In genomic region chr10:103333934-103334520, GRCh38 we compare ENCODE assay signal across 8 cellular contexts. TPM values are rescaled to one million over a fixed set of nuclear protein-coding genes. Genes with fewer than 3 reads are reported as not detected.
DNase-seq lines count a peak whose midpoint lies in the region; ATAC-seq and TF ChIP-seq lines count a peak whose summit lies in the region.

No MANE protein-coding gene starts in this region.

- H3K27ac Mint-ChIP-seq in stimulated activated memory B cell treated with anti-CD40 and anti-IgM and Interleukin-4, amounts not matched to agents 10 μg/mL and 1 μg/mL and 100 μg/mL, for 72 hours, result no peak overlapping the region

- H3K36me3 ChIP-seq in heart right ventricle (peaks cover 0 to 89% (median 10%) of the 10 kb centered on the region in 9 donors), OCI-LY3 (replicated peaks; ENCODE audit: low read depth, low read length) (peaks cover 15% of the 10 kb centered on the region), transverse colon (peaks cover 0 to 19% (median 4%) of the 10 kb centered on the region in 4 donors)

- H3K27ac ChIP-seq in heart right ventricle, result no peak overlapping the region
- H3K27ac ChIP-seq in OCI-LY3 (ENCODE audit: low read length), result no peak overlapping the region
- H3K27ac ChIP-seq in transverse colon, result no peak overlapping the region

- no peak for TF ChIP-seq POLR2A in transverse colon (IDR thresholded peaks at IDR 0.05)

- H2AFZ ChIP-seq in OCI-LY3 (ENCODE audit: low read depth, low read length), result no peak overlapping the region

- no peaks in the 10 kb centered on the region for H3K9me3 Mint-ChIP-seq in stimulated activated memory B cell treated with anti-CD40 and anti-IgM and Interleukin-4, amounts not matched to agents 10 μg/mL and 1 μg/mL and 100 μg/mL, for 72 hours

- intact Hi-C loops in heart right ventricle (cut with DNase I) (loop anchor here in 4 of 10 donors (5.0 to 10.0 kb wide), 3 partner anchors 417 to 499 kb away; partner anchors contain the start of genes CNNM2 (in 2 of the 4) and CYP17A1 (in 2 of the 4)), left cardiac atrium (cut with DNase I) (no loop called here), transverse colon (cut with DNase I; ENCODE audit: low total_unique reads) (no loop called here)

- H3K27me3 Mint-ChIP-seq in stimulated activated memory B cell treated with anti-CD40 and anti-IgM and Interleukin-4, amounts not matched to agents 10 μg/mL and 1 μg/mL and 100 μg/mL, for 72 hours, result no peaks in the 10 kb centered on the region

- no peak for ATAC-seq in heart right ventricle
- ATAC-seq in left cardiac atrium, result no peak
- ATAC-seq in GM18858 (IDR thresholded peaks at IDR 0.05; ENCODE audit: unreplicated experiment), result no peak
- no peak for ATAC-seq in GM18907 (IDR thresholded peaks at IDR 0.05; ENCODE audit: unreplicated experiment)
- no peak for ATAC-seq in stimulated activated memory B cell treated with anti-CD40 and anti-IgM and Interleukin-4, amounts not matched to agents 10 μg/mL and 1 μg/mL and 100 μg/mL, for 72 hours

- H3K9me3 ChIP-seq in heart right ventricle (no peaks in the 10 kb centered on the region), OCI-LY3 (ENCODE audit: insufficient read depth, low read length) (no peaks in the 10 kb centered on the region), transverse colon (no peaks in the 10 kb centered on the region)

- no peak overlapping the region for H3K4me3 Mint-ChIP-seq in stimulated activated memory B cell treated with anti-CD40 and anti-IgM and Interleukin-4, amounts not matched to agents 10 μg/mL and 1 μg/mL and 100 μg/mL, for 72 hours

- TF ChIP-seq CTCF in heart right ventricle (IDR thresholded peaks at IDR 0.05) (peak; percentile 23 to 68 (median 58)), OCI-LY3 (IDR thresholded peaks at IDR 0.05; ENCODE audit: low read depth, low read length) (peak; percentile 55), foreskin fibroblast (IDR thresholded peaks at IDR 0.05; ENCODE audit: low read depth, low read length) (peak; percentile 53), transverse colon (IDR thresholded peaks at IDR 0.05) (peak; percentile 50 to 61 (median 56))

- H3K27me3 ChIP-seq in heart right ventricle, result no peaks in the 10 kb centered on the region
- H3K27me3 ChIP-seq in OCI-LY3 (ENCODE audit: low read depth, low read length), result no peaks in the 10 kb centered on the region
- H3K27me3 ChIP-seq in transverse colon, result no peaks in the 10 kb centered on the region

- no peak overlapping the region for H3K4me3 ChIP-seq in heart right ventricle
- H3K4me3 ChIP-seq in OCI-LY3 (ENCODE audit: low read length), result no peak overlapping the region
- H3K4me3 ChIP-seq in foreskin fibroblast (ENCODE audit: low read depth in 1 of 2, low read length in 2 of 2), result no peak overlapping the region
- no peak overlapping the region for H3K4me3 ChIP-seq in transverse colon

- H3K36me3 Mint-ChIP-seq in stimulated activated memory B cell treated with anti-CD40 and anti-IgM and Interleukin-4, amounts not matched to agents 10 μg/mL and 1 μg/mL and 100 μg/mL, for 72 hours, result peaks cover 26% of the 10 kb centered on the region

- H3K9ac ChIP-seq in OCI-LY3 (ENCODE audit: low read length), result no peak overlapping the region

- TF ChIP-seq EP300 in transverse colon (IDR thresholded peaks at IDR 0.05; ENCODE audit: low read depth), result no peak

- 95 to 96% methylated on average over 2 of the region's 2 CpGs for WGBS in heart right ventricle, 2 donors
- WGBS in transverse colon (ENCODE audit: low coverage in 1 of 2), 2 donors, result 85 to 88% methylated on average over 2 of the region's 2 CpGs

- in situ Hi-C loops in transverse colon (cut with MboI; ENCODE audit: low pct_ligation_motif_present in 1 of 4, low pct_unique_long_range_greater_than_20kb in 1 of 4, low sequenced_read_pairs in 3 of 4), result no loop called here

- no peaks in the 10 kb centered on the region for H3K79me2 ChIP-seq in OCI-LY3 (ENCODE audit: low read length)

- H3K4me2 ChIP-seq in OCI-LY3 (ENCODE audit: low read length), result no peak overlapping the region

- no peaks in the 10 kb centered on the region for H4K20me1 ChIP-seq in OCI-LY3 (ENCODE audit: insufficient read depth, low read length)

- DNase-seq in heart right ventricle (no peak), left cardiac atrium (no peak), foreskin fibroblast (peak in 1 of 2 donors; percentile 43), transverse colon (no peak)

- H3K4me1 ChIP-seq in heart right ventricle (no peaks in the 10 kb centered on the region), OCI-LY3 (ENCODE audit: low read length) (no peaks in the 10 kb centered on the region), transverse colon (no peaks in the 10 kb centered on the region)

- no peaks in the 10 kb centered on the region for H3K4me1 Mint-ChIP-seq in stimulated activated memory B cell treated with anti-CD40 and anti-IgM and Interleukin-4, amounts not matched to agents 10 μg/mL and 1 μg/mL and 100 μg/mL, for 72 hours

RNA-seq across cellular contexts. Expression of gene PCGF6, which starts 16.9 kb away (rescaled TPM):
- 1 to 10 TPM; 5.5 to 8.0 (median 6.5) TPM for total RNA-seq in heart right ventricle
- 1 to 10 TPM; 6.1 to 7.4 TPM for polyA plus RNA-seq in heart right ventricle
- 1 to 10 TPM; 5.7 to 7.9 TPM for total RNA-seq in left cardiac atrium
- 10 to 100 TPM in 3 of 4 donors, 1 to 10 TPM in 1; 5.9 to 44.5 (median 21.6) TPM for total RNA-seq in transverse colon

RNA-seq across cellular contexts. Expression of gene TAF5, which starts 33.7 kb away (rescaled TPM):
- total RNA-seq in heart right ventricle (1 to 10 TPM; 1.5 to 3.8 (median 2.1) TPM), left cardiac atrium (1 to 10 TPM; 1.5 to 2.9 TPM), transverse colon (10 to 100 TPM in 1 of 4 donors, 1 to 10 TPM in 2, under 1 TPM in 1; 1.00 to 22.8 (median 5.9) TPM)
- polyA plus RNA-seq in heart right ventricle, result 1 to 10 TPM; 1.5 to 2.2 TPM

RNA-seq across cellular contexts. Expression of gene INA, which starts 57.1 kb away (rescaled TPM):
- total RNA-seq in heart right ventricle (not detected), left cardiac atrium (not detected), transverse colon (1 to 10 TPM in 1 of 4 donors, under 1 TPM in 3; 0.60 to 1.1 (median 0.95) TPM)
- polyA plus RNA-seq in heart right ventricle, result under 1 TPM in 1 of 2 donors, not detected in 1; 0.01 TPM
